Comparison of ENCODE assay signal across 25 cellular contexts in genomic region chr4:34202154-34202553, GRCh38.
"Had no signal": no experiment of that assay in that cellular context is flagged by ENCODE, and none has a peak within 500 bp of the region (broad histone marks: within the 10 kb centered on the region; RNA-seq: fewer than 3 reads in every experiment).

No MANE protein-coding gene starts in this region.

- ATAC-seq: left lobe of liver; naive thymus-derived CD8-positive, alpha-beta T cell; stimulated activated memory B cell treated with anti-CD40 and anti-IgM and Interleukin-4, amounts not matched to agents 10 μg/mL and 1 μg/mL and 100 μg/mL, for 72 hours; stimulated activated naive CD8-positive, alpha-beta T cell treated with anti-CD3 and anti-CD28 coated beads, Interleukin-15, Interleukin-2, amounts not matched to agents 100 U/mL and 50 U/mL, for 24 hours had no signal

- H3K4me1 Mint-ChIP-seq: immature natural killer cell; nephron progenitor cell; stimulated activated memory B cell treated with anti-CD40 and anti-IgM and Interleukin-4, amounts not matched to agents 10 μg/mL and 1 μg/mL and 100 μg/mL, for 72 hours had no signal

- H3K9me3 ChIP-seq: colonic mucosa, esophagus squamous epithelium, prostate gland, right atrium auricular region, testis, tibial artery had no signal

- DNase-seq: colonic mucosa; effector CD8-positive, alpha-beta T cell; endodermal cell; erythroblast; esophagus squamous epithelium; hypothalamus; immature natural killer cell; islet precursor cell; naive thymus-derived CD8-positive, alpha-beta T cell; nephron progenitor cell; nucleus accumbens; sigmoid colon; stimulated activated CD4-positive, alpha-beta T cell treated with anti-CD3 and anti-CD28 coated beads, Interleukin-2, amount 100 ng/mL, for 24 hours; stimulated activated CD4-positive, alpha-beta T cell treated with anti-CD3 and anti-CD28 coated beads, Interleukin-4, amount 100 ng/mL, for 4 hours; stimulated activated naive CD8-positive, alpha-beta T cell treated with anti-CD3 and anti-CD28 coated beads, Interleukin-15, Interleukin-2, amounts not matched to agents 100 U/mL and 50 U/mL, for 24 hours; substantia nigra; testis; tibial artery; upper lobe of left lung had no signal

- H3K4me1 ChIP-seq: colonic mucosa, esophagus squamous epithelium, prostate gland, right atrium auricular region, sigmoid colon, testis, tibial artery, upper lobe of left lung had no signal

- H3K27me3 Mint-ChIP-seq: dendritic cell treated with granulocyte-macrophage colony-stimulating factor and Interleukin-4, amounts not matched to agents 40 ng/mL and 50 ng/mL, for 4 days; naive thymus-derived CD8-positive, alpha-beta T cell; stimulated activated memory B cell treated with anti-CD40 and anti-IgM and Interleukin-4, amounts not matched to agents 10 μg/mL and 1 μg/mL and 100 μg/mL, for 72 hours had no signal

- H3K27ac Mint-ChIP-seq: dendritic cell treated with granulocyte-macrophage colony-stimulating factor and Interleukin-4, amounts not matched to agents 40 ng/mL and 50 ng/mL, for 4 days; endodermal cell; immature natural killer cell; naive thymus-derived CD8-positive, alpha-beta T cell; nephron progenitor cell; stimulated activated memory B cell treated with anti-CD40 and anti-IgM and Interleukin-4, amounts not matched to agents 10 μg/mL and 1 μg/mL and 100 μg/mL, for 72 hours had no signal

- H3K36me3 ChIP-seq: colonic mucosa, esophagus squamous epithelium, prostate gland, right atrium auricular region, sigmoid colon, tibial artery, upper lobe of left lung had no signal

- H3K4me3 ChIP-seq: colonic mucosa, esophagus squamous epithelium, lung, prostate gland, right atrium auricular region, sigmoid colon, testis, tibial artery, upper lobe of left lung had no signal

- H3K4me3 Mint-ChIP-seq: dendritic cell treated with granulocyte-macrophage colony-stimulating factor and Interleukin-4, amounts not matched to agents 40 ng/mL and 50 ng/mL, for 4 days; endodermal cell; immature natural killer cell; naive thymus-derived CD8-positive, alpha-beta T cell; nephron progenitor cell; stimulated activated memory B cell treated with anti-CD40 and anti-IgM and Interleukin-4, amounts not matched to agents 10 μg/mL and 1 μg/mL and 100 μg/mL, for 72 hours had no signal

- H3K27ac ChIP-seq: colonic mucosa, esophagus squamous epithelium, prostate gland, right atrium auricular region, sigmoid colon, testis, tibial artery, upper lobe of left lung had no signal

- H3K27me3 ChIP-seq: colonic mucosa, esophagus squamous epithelium, right atrium auricular region, sigmoid colon, testis, tibial artery, upper lobe of left lung had no signal

- H3K36me3 Mint-ChIP-seq: naive thymus-derived CD8-positive, alpha-beta T cell; stimulated activated memory B cell treated with anti-CD40 and anti-IgM and Interleukin-4, amounts not matched to agents 10 μg/mL and 1 μg/mL and 100 μg/mL, for 72 hours had no signal
